Comparison of ENCODE assay signal across 15 cellular contexts in genomic region chr10:70617798-70618568, GRCh38. TPM values are rescaled to one million over a fixed set of nuclear protein-coding genes. Genes with fewer than 3 reads are reported as not detected.
DNase-seq lines count a peak whose midpoint lies in the region; ATAC-seq and TF ChIP-seq lines count a peak whose summit lies in the region.
"Had no signal": no experiment of that assay in that cellular context is flagged by ENCODE, and none has a peak within 500 bp of the region (broad histone marks: within the 10 kb centered on the region; RNA-seq: fewer than 3 reads in every experiment).

No MANE protein-coding gene starts in this region.

- H3K36me3 ChIP-seq in BE2C: no peaks in the 10 kb centered on the region
- no peaks in the 10 kb centered on the region for H3K36me3 ChIP-seq in prostate gland

- TF ChIP-seq CTCF in BE2C (IDR thresholded peaks at IDR 0.05; ENCODE audit: low read depth, low read length) (no peak), prostate gland (IDR thresholded peaks at IDR 0.05) (no peak)

- H3K9me3 ChIP-seq in BE2C (no peaks in the 10 kb centered on the region), prostate gland (no peaks in the 10 kb centered on the region)

- H3K4me3 ChIP-seq in BE2C (ENCODE audit: low read depth, low read length) (no peak overlapping the region), prostate gland (no peak overlapping the region)

- H3K4me3 Mint-ChIP-seq in activated T-helper 17 cell treated with anti-CD3 and anti-CD28 coated beads, Interleukin-2, amount 50 U/mL, for 72 hours: no peak overlapping the region
- peak overlapping the region; percentile 68 to 85 (median 82) for H3K4me3 Mint-ChIP-seq in immature natural killer cell
- H3K4me3 Mint-ChIP-seq: memory B cell had no signal

- H3K27me3 Mint-ChIP-seq in activated T-helper 17 cell treated with anti-CD3 and anti-CD28 coated beads, Interleukin-2, amount 50 U/mL, for 72 hours: peaks cover 13% of the 10 kb centered on the region
- peaks cover 0 to 6% (median 3%) of the 10 kb centered on the region in 3 donors for H3K27me3 Mint-ChIP-seq in immature natural killer cell (ENCODE audit: low read depth in 3 of 3)

- no peak overlapping the region for H3K27ac ChIP-seq in prostate gland

- no peak for TF ChIP-seq POLR2A in prostate gland (IDR thresholded peaks at IDR 0.05)

- H3K27me3 ChIP-seq in BE2C (no peaks in the 10 kb centered on the region), prostate gland (replicated peaks; ENCODE audit: insufficient read depth) (no peaks in the 10 kb centered on the region)

- WGBS in prostate gland: 64% methylated on average over 7 of the region's 7 CpGs

- peaks cover 6% of the 10 kb centered on the region for H3K4me1 Mint-ChIP-seq in activated T-helper 17 cell treated with anti-CD3 and anti-CD28 coated beads, Interleukin-2, amount 50 U/mL, for 72 hours
- H3K4me1 Mint-ChIP-seq in immature natural killer cell: peaks cover 74 to 79% of the 10 kb centered on the region in 2 donors
- H3K4me1 Mint-ChIP-seq: memory B cell had no signal

- H3K36me3 Mint-ChIP-seq in activated T-helper 17 cell treated with anti-CD3 and anti-CD28 coated beads, Interleukin-2, amount 50 U/mL, for 72 hours (ENCODE audit: low read depth): no peaks in the 10 kb centered on the region
- H3K36me3 Mint-ChIP-seq in immature natural killer cell: peaks cover 0 to 9% (median 0%) of the 10 kb centered on the region in 3 donors

- DNase-seq in NCI-H1694 (lab: John Stamatoyannopoulos, UW): peak; percentile 5
- no peak for DNase-seq in NCI-H1694 treated with DMSO at 0.1 percent for 48 hours (lab: John Stamatoyannopoulos, UW)
- peak; percentile 37 for DNase-seq in BE2C
- no peak for DNase-seq in immature natural killer cell
- DNase-seq in prostate gland (ENCODE audit: low spot score): no peak
- no peak for DNase-seq in Kasumi-1 (lab: John Stamatoyannopoulos, UW)
- DNase-seq: GDM1, glutamatergic neuron had no signal

- peak; percentile 88 for ATAC-seq in activated T-helper 17 cell treated with anti-CD3 and anti-CD28 coated beads, Interleukin-2, amount 50 U/mL, for 72 hours (replicated peaks)
- ATAC-seq in HG03354 (IDR thresholded peaks at IDR 0.05; ENCODE audit: poor library complexity, severe bottlenecking, unreplicated experiment): no peak

- peak overlapping the region; percentile 66 for H3K27ac Mint-ChIP-seq in activated T-helper 17 cell treated with anti-CD3 and anti-CD28 coated beads, Interleukin-2, amount 50 U/mL, for 72 hours
- peak overlapping the region; percentile 88 to 97 (median 96) for H3K27ac Mint-ChIP-seq in immature natural killer cell
- H3K27ac Mint-ChIP-seq: memory B cell had no signal

- H3K9me3 Mint-ChIP-seq in activated T-helper 17 cell treated with anti-CD3 and anti-CD28 coated beads, Interleukin-2, amount 50 U/mL, for 72 hours: peaks cover 5% of the 10 kb centered on the region
- H3K9me3 Mint-ChIP-seq in immature natural killer cell: peaks cover 0 to 2% (median 0%) of the 10 kb centered on the region in 6 donors

- intact Hi-C loops in prostate gland (cut with DNase I): no loop called here

- H3K4me1 ChIP-seq in BE2C: no peaks in the 10 kb centered on the region
- H3K4me1 ChIP-seq in prostate gland (replicated peaks): no peaks in the 10 kb centered on the region

RNA-seq across cellular contexts. Expression of gene PRF1, which starts 15.4 kb away (rescaled TPM):
- polyA plus RNA-seq in BE2C (2012; ENCODE audit: insufficient read depth, insufficient read length, low read depth): not detected
- 10 to 100 TPM; 22.5 to 28.5 TPM for total RNA-seq in activated T-helper 17 cell treated with anti-CD3 and anti-CD28 coated beads, Interleukin-2, amount 50 U/mL, for 72 hours
- 1,000 to 10,000 TPM; 4,156 to 6,150 (median 5,696) TPM for polyA plus RNA-seq in immature natural killer cell
- 1 to 10 TPM in 1 of 2 donors, under 1 TPM in 1; 0.32 to 2.3 TPM for total RNA-seq in prostate gland
- total RNA-seq: A673, cerebellum, pulmonary artery endothelial cell, SK-MEL-5 had no signal

RNA-seq across cellular contexts. Expression of gene ADAMTS14, which starts 54.3 kb away (rescaled TPM):
- polyA plus RNA-seq in BE2C (2012; ENCODE audit: insufficient read depth, insufficient read length, low read depth): 1.6 TPM
- total RNA-seq in activated T-helper 17 cell treated with anti-CD3 and anti-CD28 coated beads, Interleukin-2, amount 50 U/mL, for 72 hours: under 1 TPM; 0.06 to 0.19 TPM
- polyA plus RNA-seq in immature natural killer cell: under 1 TPM; 0.36 to 0.56 (median 0.37) TPM
- total RNA-seq in prostate gland: under 1 TPM in 1 of 2 donors, not detected in 1; 0.28 TPM

Comparison
In these comparisons a context has a peak if more than half of its experiments do, and no peak if none do; other contexts are left out.
1. DNase-seq: peak in NCI-H1694 (single experiment) and BE2C (single experiment); none in NCI-H1694 treated with DMSO at 0.1 percent for 48 hours (single experiment), immature natural killer cell (0 of 3), prostate gland (single experiment) and Kasumi-1 (0 of 2).
2. RNA of gene PRF1, which starts 15.4 kb away (total RNA-seq): 22.5 to 28.5 TPM in activated T-helper 17 cell treated with anti-CD3 and anti-CD28 coated beads, Interleukin-2, amount 50 U/mL, for 72 hours; 0.32 to 2.3 TPM in prostate gland; every median in the first group is over 4 times any median in the second.